Comparison of ENCODE assay signal across 7 cellular contexts in genomic region chr5:17282283-17283120, GRCh38.
DNase-seq lines count a peak whose midpoint lies in the region; ATAC-seq and TF ChIP-seq lines count a peak whose summit lies in the region.

No MANE protein-coding gene starts in this region.

- H3K4me2 ChIP-seq in parathyroid adenoma (ENCODE audit: low read length): no peak overlapping the region
- H3K4me2 ChIP-seq in PC-3 (ENCODE audit: low read length): no peak overlapping the region

- BruUV-seq in PC-3 (replicated peaks; lab: Mats Ljungman, UMichigan): no TSS peak

- ATAC-seq in HG02938 (IDR thresholded peaks at IDR 0.05; ENCODE audit: unreplicated experiment) (peak; percentile 94), PC-3 (no peak), omental fat pad (ENCODE audit: low FRiP score) (no peak)

- H4K20me1 ChIP-seq in PC-3 (ENCODE audit: low read length): no peaks in the 10 kb centered on the region

- no peaks in the 10 kb centered on the region for H3K9me2 ChIP-seq in PC-3 (replicated peaks; ENCODE audit: low read length)

- H3K4me3 ChIP-seq in Peyer's patch (no peak overlapping the region), parathyroid adenoma (ENCODE audit: low read depth, low read length) (no peak overlapping the region), PC-3 (ENCODE audit: low read length) (no peak overlapping the region)

- intact Hi-C loops in PC-3 (cut with micrococcal nuclease): no loop called here

- no peak overlapping the region for H3K9ac ChIP-seq in parathyroid adenoma
- no peak overlapping the region for H3K9ac ChIP-seq in PC-3 (ENCODE audit: low read length)

- no peaks in the 10 kb centered on the region for H3K27me3 ChIP-seq in Peyer's patch
- H3K27me3 ChIP-seq in parathyroid adenoma (ENCODE audit: control insufficient read depth, insufficient read depth, low read length): no peaks in the 10 kb centered on the region
- H3K27me3 ChIP-seq in PC-3 (ENCODE audit: low read length): no peaks in the 10 kb centered on the region

- H3F3A ChIP-seq in PC-3 (ENCODE audit: low read length, unreplicated experiment): peaks cover 7% of the 10 kb centered on the region

- peak overlapping the region; percentile 5 for H2AFZ ChIP-seq in parathyroid adenoma
- H2AFZ ChIP-seq in PC-3 (ENCODE audit: low read length): no peak overlapping the region

- H3K9me3 ChIP-seq in Peyer's patch (no peaks in the 10 kb centered on the region), parathyroid adenoma (ENCODE audit: control insufficient read depth, low read length) (no peaks in the 10 kb centered on the region), PC-3 (ENCODE audit: low read length) (no peaks in the 10 kb centered on the region)

- TF ChIP-seq POLR2A in Peyer's patch (IDR thresholded peaks at IDR 0.05): no peak

- DNase-seq in GM19240 (ENCODE audit: insufficient read length, low spot score) (peak; percentile 81), Peyer's patch (peak in 2 of 3 donors; percentile 81 to 82), PC-3 (no peak), omental fat pad (ENCODE audit: low spot score) (no peak), amniotic stem cell (lab: John Stamatoyannopoulos, UW) (no peak)

- CTCF ChIA-PET in PC-3 (lab: Charles Lee): interaction anchor here (0.7 kb wide), 1 partner anchor 30 kb away, joined by 7 read pairs; no protein-coding TSS in a partner anchor

- H3K79me2 ChIP-seq in parathyroid adenoma (no peaks in the 10 kb centered on the region), PC-3 (ENCODE audit: low read length) (no peaks in the 10 kb centered on the region)

- H3K36me3 ChIP-seq in Peyer's patch: no peaks in the 10 kb centered on the region
- H3K36me3 ChIP-seq in parathyroid adenoma (ENCODE audit: control insufficient read depth, insufficient read depth, low read length): no peaks in the 10 kb centered on the region
- peaks cover 14% of the 10 kb centered on the region; the same call in 1 of the 2 replicates for H3K36me3 ChIP-seq in PC-3 (ENCODE audit: low read depth, low read length)

- no peak for TF ChIP-seq CTCF in Peyer's patch (IDR thresholded peaks at IDR 0.05)
- TF ChIP-seq CTCF in parathyroid adenoma (IDR thresholded peaks at IDR 0.05): no peak
- TF ChIP-seq CTCF in PC-3 (conservative IDR thresholded peaks at IDR 0.05; ENCODE audit: low read depth, low read length): no peak
- TF ChIP-seq CTCF in omental fat pad (IDR thresholded peaks at IDR 0.05): no peak

- POLR2A ChIA-PET in PC-3 (lab: Charles Lee; ENCODE audit: unreplicated experiment): no interaction called here

- H3K27ac ChIP-seq in Peyer's patch (peak overlapping the region in 2 of 4 donors; percentile 39 to 61), parathyroid adenoma (no peak overlapping the region), PC-3 (ENCODE audit: low read length) (no peak overlapping the region)

- H3K4me1 ChIP-seq in Peyer's patch (no peaks in the 10 kb centered on the region), parathyroid adenoma (peaks cover 2% of the 10 kb centered on the region), PC-3 (ENCODE audit: insufficient read depth, low read length) (no peaks in the 10 kb centered on the region)

Comparison
In these comparisons a context has a peak if more than half of its experiments do, and no peak if none do; other contexts are left out.
1. DNase-seq: peak in GM19240 (single experiment) and Peyer's patch (2 of 3); none in PC-3 (single experiment), omental fat pad (single experiment) and amniotic stem cell (single experiment).